Comparison of ENCODE assay signal across 25 cellular contexts in genomic region chr18:54787616-54788015, GRCh38. TPM values are rescaled to one million over a fixed set of nuclear protein-coding genes. Genes with fewer than 3 reads are reported as not detected.
DNase-seq lines count a peak whose midpoint lies in the region; TF ChIP-seq lines count a peak whose summit lies in the region.
"Had no signal": no experiment of that assay in that cellular context is flagged by ENCODE, and none has a peak within 500 bp of the region (broad histone marks: within the 10 kb centered on the region; RNA-seq: fewer than 3 reads in every experiment).

No MANE protein-coding gene starts in this region.

- H3K36me3 ChIP-seq in SK-N-SH (replicated peaks in 1 of 2; ENCODE audit: control insufficient read depth in 1 of 2, insufficient read depth in 2 of 2, low read length in 1 of 2) (no peaks in the 10 kb centered on the region), smooth muscle cell (ENCODE audit: low read depth) (no peaks in the 10 kb centered on the region)
- H3K36me3 ChIP-seq: breast epithelium, esophagus squamous epithelium, heart left ventricle, suprapubic skin had no signal

- H3K27ac ChIP-seq in SK-N-SH (ENCODE audit: low read depth in 2 of 2, low read length in 1 of 2), result peak overlapping the region; percentile 46 to 77; a peak in 2 of 4 replicates
- H3K27ac ChIP-seq in smooth muscle cell (ENCODE audit: low read depth), result peak overlapping the region; percentile 15
- H3K27ac ChIP-seq: breast epithelium, esophagus squamous epithelium, heart left ventricle, KMS-11, psoas muscle, suprapubic skin had no signal

- H3K27me3 ChIP-seq in SK-N-SH (ENCODE audit: insufficient read depth), result no peaks in the 10 kb centered on the region
- H3K27me3 ChIP-seq in smooth muscle cell (ENCODE audit: low read depth), result no peaks in the 10 kb centered on the region
- H3K27me3 ChIP-seq: breast epithelium, esophagus squamous epithelium, heart left ventricle, suprapubic skin had no signal

- peaks cover 0 to 4% of the 10 kb centered on the region in 2 experiments; a peak in 2 of 4 replicates for H3K4me1 ChIP-seq in SK-N-SH (ENCODE audit: control insufficient read depth in 1 of 2, insufficient read depth in 2 of 2, low read depth in 1 of 2, low read length in 1 of 2)
- no peaks in the 10 kb centered on the region for H3K4me1 ChIP-seq in smooth muscle cell (ENCODE audit: low read depth)
- H3K4me1 ChIP-seq: breast epithelium, esophagus squamous epithelium, heart left ventricle, psoas muscle had no signal

- H3K9me3 ChIP-seq in SK-N-SH (no peaks in the 10 kb centered on the region), smooth muscle cell (replicated peaks; ENCODE audit: low read depth) (no peaks in the 10 kb centered on the region)
- H3K9me3 ChIP-seq: breast epithelium, esophagus squamous epithelium, heart left ventricle, psoas muscle, suprapubic skin had no signal

- H3F3A ChIP-seq in SK-N-SH (replicated peaks; ENCODE audit: insufficient read depth), result peaks cover 4% of the 10 kb centered on the region
- peaks cover 6% of the 10 kb centered on the region for H3F3A ChIP-seq in smooth muscle cell (ENCODE audit: low read depth)

- no peak overlapping the region for H3K27ac Mint-ChIP-seq in type B pancreatic cell
- H3K27ac Mint-ChIP-seq: activated CD4-positive, alpha-beta T cell treated with anti-CD3 and anti-CD28 coated beads for 36 hours; activated T-cell treated with anti-CD3 and anti-CD28 coated beads, Interleukin-2, amount 50 U/mL, for 24 hours; CD8-positive, alpha-beta T cell had no signal

- no peak overlapping the region for H3K9ac ChIP-seq in SK-N-SH
- no peak overlapping the region for H3K9ac ChIP-seq in smooth muscle cell (ENCODE audit: low read depth)
- H3K9ac ChIP-seq: KMS-11 had no signal

- TF ChIP-seq CTCF in SK-N-SH (IDR thresholded peaks at IDR 0.05) (no peak), fibroblast of mammary gland (conservative IDR thresholded peaks at IDR 0.05; ENCODE audit: control insufficient read depth, insufficient read depth, low read depth, low read length) (no peak), smooth muscle cell (IDR thresholded peaks at IDR 0.05; ENCODE audit: borderline replicate concordance, insufficient read depth, poor library complexity, severe bottlenecking) (no peak), type B pancreatic cell (conservative IDR thresholded peaks at IDR 0.05) (no peak)

- H4K20me1 ChIP-seq in SK-N-SH (ENCODE audit: insufficient read depth) (no peaks in the 10 kb centered on the region), smooth muscle cell (ENCODE audit: low read depth) (no peaks in the 10 kb centered on the region)

- no peak overlapping the region for H3K4me3 Mint-ChIP-seq in type B pancreatic cell
- H3K4me3 Mint-ChIP-seq: activated CD4-positive, alpha-beta T cell treated with anti-CD3 and anti-CD28 coated beads for 36 hours; activated T-cell treated with anti-CD3 and anti-CD28 coated beads, Interleukin-2, amount 50 U/mL, for 24 hours; CD8-positive, alpha-beta T cell had no signal

- no peak; a peak in 1 of 4 replicates for TF ChIP-seq EP300 in SK-N-SH (IDR thresholded peaks at IDR 0.05; ENCODE audit: borderline replicate concordance in 1 of 2, low read depth in 1 of 2, low read length in 1 of 2)

- H3K79me2 ChIP-seq in SK-N-SH (ENCODE audit: insufficient read depth), result no peaks in the 10 kb centered on the region
- no peaks in the 10 kb centered on the region for H3K79me2 ChIP-seq in smooth muscle cell (ENCODE audit: low read depth)

- no peaks in the 10 kb centered on the region for H3K36me3 Mint-ChIP-seq in type B pancreatic cell
- H3K36me3 Mint-ChIP-seq: CD8-positive, alpha-beta T cell had no signal

- peak overlapping the region; percentile 41; the same call in 1 of the 2 replicates for H2AFZ ChIP-seq in SK-N-SH (ENCODE audit: low read depth)
- peak overlapping the region; percentile 54 for H2AFZ ChIP-seq in smooth muscle cell (ENCODE audit: low read depth)

- peaks cover 6% of the 10 kb centered on the region for H3K9me3 Mint-ChIP-seq in type B pancreatic cell
- H3K9me3 Mint-ChIP-seq: activated T-cell treated with anti-CD3 and anti-CD28 coated beads, Interleukin-2, amount 50 U/mL, for 24 hours; CD8-positive, alpha-beta T cell had no signal

- H3K9me2 ChIP-seq in SK-N-SH, result no peaks in the 10 kb centered on the region

- H3K27me3 Mint-ChIP-seq in type B pancreatic cell, result no peaks in the 10 kb centered on the region
- H3K27me3 Mint-ChIP-seq: activated CD4-positive, alpha-beta T cell treated with anti-CD3 and anti-CD28 coated beads for 36 hours; activated T-cell treated with anti-CD3 and anti-CD28 coated beads, Interleukin-2, amount 50 U/mL, for 24 hours had no signal

- H3K4me1 Mint-ChIP-seq in type B pancreatic cell (ENCODE audit: unreplicated experiment), result no peaks in the 10 kb centered on the region
- H3K4me1 Mint-ChIP-seq: activated CD4-positive, alpha-beta T cell treated with anti-CD3 and anti-CD28 coated beads for 36 hours had no signal

- CTCF ChIA-PET in SK-N-SH (lab: Yijun Ruan, JAX), result interaction anchor here (1.3 kb wide), 1 partner anchor 64 kb away, joined by 3 read pairs; no protein-coding TSS in a partner anchor

- H3K4me3 ChIP-seq in SK-N-SH (ENCODE audit: low read depth in 2 of 2, low read length in 1 of 2) (no peak overlapping the region), fibroblast of mammary gland (ENCODE audit: control insufficient read depth, low read depth, low read length) (no peak overlapping the region), smooth muscle cell (no peak overlapping the region)
- H3K4me3 ChIP-seq: breast epithelium, esophagus squamous epithelium, heart left ventricle, psoas muscle, skin epidermis, suprapubic skin had no signal

- no peak overlapping the region for H3K4me2 ChIP-seq in SK-N-SH
- peak overlapping the region; percentile 11 for H3K4me2 ChIP-seq in smooth muscle cell
- H3K4me2 ChIP-seq: KMS-11 had no signal

- TF ChIP-seq RAD21 in SK-N-SH (IDR thresholded peaks at IDR 0.05; ENCODE audit: low read length), result no peak

- POLR2A ChIA-PET in SK-N-SH (lab: Yijun Ruan, JAX), result no interaction called here

- DNase-seq in EL (peak; percentile 65), SK-N-SH (no peak), fibroblast of mammary gland (ENCODE audit: low read depth) (peak; percentile 62), smooth muscle cell (lab: John Stamatoyannopoulos, UW; ENCODE audit: unreplicated experiment) (no peak), NCI-H2171 treated with DMSO at 0.1 percent for 48 hours (lab: John Stamatoyannopoulos, UW) (no peak), type B pancreatic cell (ENCODE audit: extremely low spot score, unreplicated experiment) (no peak)
- no peak for DNase-seq in activated CD8-positive, alpha-beta memory T cell treated with anti-CD3 and anti-CD28 coated beads for 24 hours
- DNase-seq: activated CD4-positive, alpha-beta T cell treated with anti-CD3 and anti-CD28 coated beads for 36 hours; activated T-cell treated with anti-CD3 and anti-CD28 coated beads, Interleukin-2, amount 50 U/mL, for 24 hours; CD8-positive, alpha-beta T cell; cortex of kidney; DMS153; esophagus squamous epithelium; GDM1; heart left ventricle; mammary epithelial cell; NCI-H146; NCI-H524; psoas muscle; stimulated activated CD4-positive, alpha-beta T cell treated with anti-CD3 and anti-CD28 coated beads, Interleukin-2, amount 100 ng/mL, for 24 hours; T-helper 1 cell had no signal

TF ChIP-seq in SK-N-SH, 30 proteins besides CTCF, POLR2A, EP300 and RAD21 (continues in another document):
- TF ChIP-seq FOXM1 (IDR thresholded peaks at IDR 0.05; ENCODE audit: low read depth) (no peak), JUND (IDR thresholded peaks at IDR 0.05) (peak; percentile 43), EZH2phosphoT487 (IDR thresholded peaks at IDR 0.05; ENCODE audit: borderline replicate concordance, low read depth) (no peak), REST (IDR thresholded peaks at IDR 0.05; ENCODE audit: low read depth, low read length) (no peak), MEF2A (IDR thresholded peaks at IDR 0.05; ENCODE audit: borderline replicate concordance, low read depth) (no peak), PBX3 (IDR thresholded peaks at IDR 0.05) (peak; percentile 39), TCF12 (IDR thresholded peaks at IDR 0.05) (peak; percentile 40)

RNA-seq across cellular contexts. Expression of gene RAB27B, which starts 40.7 kb away (rescaled TPM):
- polyA plus RNA-seq in SK-N-SH (2012; rRNA removed) (0.56 and 0.68 TPM in 2 replicates), smooth muscle cell (0.98 and 2.4 TPM in 2 replicates)
- 1.1 and 1.3 TPM in 2 replicates for polyA plus RNA-seq in SK-N-SH (2012; cell fraction: cytosol; rRNA removed)
- polyA plus RNA-seq in SK-N-SH (2012; cell fraction: nucleus; rRNA removed), result 0.59 and 1.2 TPM in 2 replicates
- total RNA-seq in smooth muscle cell (8.9 and 9.5 TPM in 2 replicates), type B pancreatic cell (ENCODE audit: low replicate concordance) (9.3 and 9.4 TPM in 2 replicates)

Comparison
In these comparisons a context has a peak if more than half of its experiments do, and no peak if none do; other contexts are left out.
1. DNase-seq: peak in EL (single experiment) and fibroblast of mammary gland (single experiment); none in SK-N-SH (single experiment), smooth muscle cell (single experiment), NCI-H2171 treated with DMSO at 0.1 percent for 48 hours (single experiment), type B pancreatic cell (single experiment) and activated CD8-positive, alpha-beta memory T cell treated with anti-CD3 and anti-CD28 coated beads for 24 hours (single experiment).